In the genomic region with DNA sequence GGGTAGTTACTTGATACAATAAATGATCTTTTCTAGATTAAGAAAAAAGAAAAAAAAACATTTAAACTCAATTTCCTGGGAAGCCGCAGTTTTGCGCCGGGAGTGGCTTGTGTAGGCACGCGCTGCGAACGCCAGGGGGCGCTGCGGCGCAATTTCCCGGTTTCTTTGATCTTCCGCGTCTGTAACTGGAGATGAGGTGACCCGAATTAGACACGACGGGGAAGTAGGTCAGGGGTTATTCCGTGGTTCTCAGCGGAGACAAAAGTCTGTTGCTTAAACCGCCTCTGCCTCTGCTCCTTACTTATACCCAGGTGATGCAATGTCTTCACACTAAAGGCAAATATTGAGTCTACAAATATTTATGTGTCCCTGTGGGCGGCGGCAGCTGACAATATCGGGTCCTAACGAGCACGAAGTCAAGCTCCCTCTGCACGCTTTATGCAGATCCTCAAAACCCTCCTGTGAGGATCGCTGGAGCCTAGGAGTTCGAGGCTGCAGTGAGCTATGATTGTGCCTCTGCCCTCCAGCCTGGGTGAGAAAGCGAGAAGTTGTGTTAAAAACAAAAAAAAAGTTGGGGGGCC, we compare ENCODE assay signal across 1 cellular context.
A peak's percentile ranks its signal among the peaks of the same experiment; 100 is the strongest.
TF ChIP-seq lines count a peak whose summit lies in the region.

No MANE protein-coding gene starts in this region.

TF ChIP-seq in HepG2, 621 proteins besides CTCF, POLR2A, EP300 and RAD21 (continues in another document):
- TF ChIP-seq, protein P1, sequence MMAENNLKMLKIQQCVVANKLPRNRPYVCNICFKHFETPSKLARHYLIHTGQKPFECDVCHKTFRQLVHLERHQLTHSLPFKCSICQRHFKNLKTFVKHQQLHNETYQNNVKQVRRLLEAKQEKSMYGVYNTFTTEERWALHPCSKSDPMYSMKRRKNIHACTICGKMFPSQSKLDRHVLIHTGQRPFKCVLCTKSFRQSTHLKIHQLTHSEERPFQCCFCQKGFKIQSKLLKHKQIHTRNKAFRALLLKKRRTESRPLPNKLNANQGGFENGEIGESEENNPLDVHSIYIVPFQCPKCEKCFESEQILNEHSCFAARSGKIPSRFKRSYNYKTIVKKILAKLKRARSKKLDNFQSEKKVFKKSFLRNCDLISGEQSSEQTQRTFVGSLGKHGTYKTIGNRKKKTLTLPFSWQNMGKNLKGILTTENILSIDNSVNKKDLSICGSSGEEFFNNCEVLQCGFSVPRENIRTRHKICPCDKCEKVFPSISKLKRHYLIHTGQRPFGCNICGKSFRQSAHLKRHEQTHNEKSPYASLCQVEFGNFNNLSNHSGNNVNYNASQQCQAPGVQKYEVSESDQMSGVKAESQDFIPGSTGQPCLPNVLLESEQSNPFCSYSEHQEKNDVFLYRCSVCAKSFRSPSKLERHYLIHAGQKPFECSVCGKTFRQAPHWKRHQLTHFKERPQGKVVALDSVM (CRISPR knock-in tag; IDR thresholded peaks at IDR 0.05), result no peak; the same call in 1 of the 2 replicates
- no peak for TF ChIP-seq SRSF9 (IDR thresholded peaks at IDR 0.05; ENCODE audit: borderline replicate concordance, insufficient read depth, low read depth, low read length, poor library complexity, severe bottlenecking)
- TF ChIP-seq ZNF205 (CRISPR knock-in tag; IDR thresholded peaks at IDR 0.05), result peak; percentile 79
- TF ChIP-seq, protein P2, sequence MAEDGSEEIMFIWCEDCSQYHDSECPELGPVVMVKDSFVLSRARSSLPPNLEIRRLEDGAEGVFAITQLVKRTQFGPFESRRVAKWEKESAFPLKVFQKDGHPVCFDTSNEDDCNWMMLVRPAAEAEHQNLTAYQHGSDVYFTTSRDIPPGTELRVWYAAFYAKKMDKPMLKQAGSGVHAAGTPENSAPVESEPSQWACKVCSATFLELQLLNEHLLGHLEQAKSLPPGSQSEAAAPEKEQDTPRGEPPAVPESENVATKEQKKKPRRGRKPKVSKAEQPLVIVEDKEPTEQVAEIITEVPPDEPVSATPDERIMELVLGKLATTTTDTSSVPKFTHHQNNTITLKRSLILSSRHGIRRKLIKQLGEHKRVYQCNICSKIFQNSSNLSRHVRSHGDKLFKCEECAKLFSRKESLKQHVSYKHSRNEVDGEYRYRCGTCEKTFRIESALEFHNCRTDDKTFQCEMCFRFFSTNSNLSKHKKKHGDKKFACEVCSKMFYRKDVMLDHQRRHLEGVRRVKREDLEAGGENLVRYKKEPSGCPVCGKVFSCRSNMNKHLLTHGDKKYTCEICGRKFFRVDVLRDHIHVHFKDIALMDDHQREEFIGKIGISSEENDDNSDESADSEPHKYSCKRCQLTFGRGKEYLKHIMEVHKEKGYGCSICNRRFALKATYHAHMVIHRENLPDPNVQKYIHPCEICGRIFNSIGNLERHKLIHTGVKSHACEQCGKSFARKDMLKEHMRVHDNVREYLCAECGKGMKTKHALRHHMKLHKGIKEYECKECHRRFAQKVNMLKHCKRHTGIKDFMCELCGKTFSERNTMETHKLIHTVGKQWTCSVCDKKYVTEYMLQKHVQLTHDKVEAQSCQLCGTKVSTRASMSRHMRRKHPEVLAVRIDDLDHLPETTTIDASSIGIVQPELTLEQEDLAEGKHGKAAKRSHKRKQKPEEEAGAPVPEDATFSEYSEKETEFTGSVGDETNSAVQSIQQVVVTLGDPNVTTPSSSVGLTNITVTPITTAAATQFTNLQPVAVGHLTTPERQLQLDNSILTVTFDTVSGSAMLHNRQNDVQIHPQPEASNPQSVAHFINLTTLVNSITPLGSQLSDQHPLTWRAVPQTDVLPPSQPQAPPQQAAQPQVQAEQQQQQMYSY (CRISPR knock-in tag; IDR thresholded peaks at IDR 0.05), result no peak
- TF ChIP-seq ZC3H13 (CRISPR knock-in tag; IDR thresholded peaks at IDR 0.05), result peak; percentile 43; the same call in 1 of the 2 replicates
- peak; percentile 64; the same call in 1 of the 2 replicates for TF ChIP-seq CREB1 (IDR thresholded peaks at IDR 0.05)
- TF ChIP-seq CREB1 (CRISPR knock-in tag; IDR thresholded peaks at IDR 0.05), result peak; percentile 82
- TF ChIP-seq, protein P3, sequence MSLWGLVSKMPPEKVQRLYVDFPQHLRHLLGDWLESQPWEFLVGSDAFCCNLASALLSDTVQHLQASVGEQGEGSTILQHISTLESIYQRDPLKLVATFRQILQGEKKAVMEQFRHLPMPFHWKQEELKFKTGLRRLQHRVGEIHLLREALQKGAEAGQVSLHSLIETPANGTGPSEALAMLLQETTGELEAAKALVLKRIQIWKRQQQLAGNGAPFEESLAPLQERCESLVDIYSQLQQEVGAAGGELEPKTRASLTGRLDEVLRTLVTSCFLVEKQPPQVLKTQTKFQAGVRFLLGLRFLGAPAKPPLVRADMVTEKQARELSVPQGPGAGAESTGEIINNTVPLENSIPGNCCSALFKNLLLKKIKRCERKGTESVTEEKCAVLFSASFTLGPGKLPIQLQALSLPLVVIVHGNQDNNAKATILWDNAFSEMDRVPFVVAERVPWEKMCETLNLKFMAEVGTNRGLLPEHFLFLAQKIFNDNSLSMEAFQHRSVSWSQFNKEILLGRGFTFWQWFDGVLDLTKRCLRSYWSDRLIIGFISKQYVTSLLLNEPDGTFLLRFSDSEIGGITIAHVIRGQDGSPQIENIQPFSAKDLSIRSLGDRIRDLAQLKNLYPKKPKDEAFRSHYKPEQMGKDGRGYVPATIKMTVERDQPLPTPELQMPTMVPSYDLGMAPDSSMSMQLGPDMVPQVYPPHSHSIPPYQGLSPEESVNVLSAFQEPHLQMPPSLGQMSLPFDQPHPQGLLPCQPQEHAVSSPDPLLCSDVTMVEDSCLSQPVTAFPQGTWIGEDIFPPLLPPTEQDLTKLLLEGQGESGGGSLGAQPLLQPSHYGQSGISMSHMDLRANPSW (CRISPR knock-in tag; IDR thresholded peaks at IDR 0.05; ENCODE audit: borderline replicate concordance), result peak; percentile 67; the same call in 1 of the 2 replicates
- TF ChIP-seq MXI1 (IDR thresholded peaks at IDR 0.05; ENCODE audit: borderline replicate concordance, low read depth, low read length), result peak; percentile 66; the same call in 1 of the 3 replicates
- TF ChIP-seq, protein P4, sequence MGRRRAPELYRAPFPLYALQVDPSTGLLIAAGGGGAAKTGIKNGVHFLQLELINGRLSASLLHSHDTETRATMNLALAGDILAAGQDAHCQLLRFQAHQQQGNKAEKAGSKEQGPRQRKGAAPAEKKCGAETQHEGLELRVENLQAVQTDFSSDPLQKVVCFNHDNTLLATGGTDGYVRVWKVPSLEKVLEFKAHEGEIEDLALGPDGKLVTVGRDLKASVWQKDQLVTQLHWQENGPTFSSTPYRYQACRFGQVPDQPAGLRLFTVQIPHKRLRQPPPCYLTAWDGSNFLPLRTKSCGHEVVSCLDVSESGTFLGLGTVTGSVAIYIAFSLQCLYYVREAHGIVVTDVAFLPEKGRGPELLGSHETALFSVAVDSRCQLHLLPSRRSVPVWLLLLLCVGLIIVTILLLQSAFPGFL (CRISPR knock-in tag; IDR thresholded peaks at IDR 0.05), result no peak
- TF ChIP-seq, protein P5, sequence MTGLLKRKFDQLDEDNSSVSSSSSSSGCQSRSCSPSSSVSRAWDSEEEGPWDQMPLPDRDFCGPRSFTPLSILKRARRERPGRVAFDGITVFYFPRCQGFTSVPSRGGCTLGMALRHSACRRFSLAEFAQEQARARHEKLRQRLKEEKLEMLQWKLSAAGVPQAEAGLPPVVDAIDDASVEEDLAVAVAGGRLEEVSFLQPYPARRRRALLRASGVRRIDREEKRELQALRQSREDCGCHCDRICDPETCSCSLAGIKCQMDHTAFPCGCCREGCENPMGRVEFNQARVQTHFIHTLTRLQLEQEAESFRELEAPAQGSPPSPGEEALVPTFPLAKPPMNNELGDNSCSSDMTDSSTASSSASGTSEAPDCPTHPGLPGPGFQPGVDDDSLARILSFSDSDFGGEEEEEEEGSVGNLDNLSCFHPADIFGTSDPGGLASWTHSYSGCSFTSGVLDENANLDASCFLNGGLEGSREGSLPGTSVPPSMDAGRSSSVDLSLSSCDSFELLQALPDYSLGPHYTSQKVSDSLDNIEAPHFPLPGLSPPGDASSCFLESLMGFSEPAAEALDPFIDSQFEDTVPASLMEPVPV (CRISPR knock-in tag; IDR thresholded peaks at IDR 0.05), result peak; percentile 34; the same call in 1 of the 2 replicates
- TF ChIP-seq HNRNPL (IDR thresholded peaks at IDR 0.05; ENCODE audit: low read depth, low read length), result no peak
- no peak for TF ChIP-seq BRD4 (CRISPR knock-in tag; IDR thresholded peaks at IDR 0.05)
- no peak for TF ChIP-seq FIP1L1 (IDR thresholded peaks at IDR 0.05; ENCODE audit: borderline replicate concordance, insufficient read depth, low read depth, low read length)
- TF ChIP-seq ZNF879 (CRISPR knock-in tag; IDR thresholded peaks at IDR 0.05), result no peak
- TF ChIP-seq, protein P6, sequence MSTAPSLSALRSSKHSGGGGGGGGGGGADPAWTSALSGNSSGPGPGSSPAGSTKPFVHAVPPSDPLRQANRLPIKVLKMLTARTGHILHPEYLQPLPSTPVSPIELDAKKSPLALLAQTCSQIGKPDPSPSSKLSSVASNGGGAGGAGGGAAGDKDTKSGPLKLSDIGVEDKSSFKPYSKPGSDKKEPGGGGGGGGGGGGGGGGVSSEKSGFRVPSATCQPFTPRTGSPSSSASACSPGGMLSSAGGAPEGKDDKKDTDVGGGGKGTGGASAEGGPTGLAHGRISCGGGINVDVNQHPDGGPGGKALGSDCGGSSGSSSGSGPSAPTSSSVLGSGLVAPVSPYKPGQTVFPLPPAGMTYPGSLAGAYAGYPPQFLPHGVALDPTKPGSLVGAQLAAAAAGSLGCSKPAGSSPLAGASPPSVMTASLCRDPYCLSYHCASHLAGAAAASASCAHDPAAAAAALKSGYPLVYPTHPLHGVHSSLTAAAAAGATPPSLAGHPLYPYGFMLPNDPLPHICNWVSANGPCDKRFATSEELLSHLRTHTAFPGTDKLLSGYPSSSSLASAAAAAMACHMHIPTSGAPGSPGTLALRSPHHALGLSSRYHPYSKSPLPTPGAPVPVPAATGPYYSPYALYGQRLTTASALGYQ (CRISPR knock-in tag; IDR thresholded peaks at IDR 0.05), result 0 out of 2 replicates have a peak, but pooled peaks have one; percentile 61
- no peak for TF ChIP-seq ZNF446 (CRISPR knock-in tag; IDR thresholded peaks at IDR 0.05)
- TF ChIP-seq ZNF552 (CRISPR knock-in tag; IDR thresholded peaks at IDR 0.05; ENCODE audit: borderline replicate concordance), result peak; percentile 34; the same call in 1 of the 2 replicates
- TF ChIP-seq, protein P7, sequence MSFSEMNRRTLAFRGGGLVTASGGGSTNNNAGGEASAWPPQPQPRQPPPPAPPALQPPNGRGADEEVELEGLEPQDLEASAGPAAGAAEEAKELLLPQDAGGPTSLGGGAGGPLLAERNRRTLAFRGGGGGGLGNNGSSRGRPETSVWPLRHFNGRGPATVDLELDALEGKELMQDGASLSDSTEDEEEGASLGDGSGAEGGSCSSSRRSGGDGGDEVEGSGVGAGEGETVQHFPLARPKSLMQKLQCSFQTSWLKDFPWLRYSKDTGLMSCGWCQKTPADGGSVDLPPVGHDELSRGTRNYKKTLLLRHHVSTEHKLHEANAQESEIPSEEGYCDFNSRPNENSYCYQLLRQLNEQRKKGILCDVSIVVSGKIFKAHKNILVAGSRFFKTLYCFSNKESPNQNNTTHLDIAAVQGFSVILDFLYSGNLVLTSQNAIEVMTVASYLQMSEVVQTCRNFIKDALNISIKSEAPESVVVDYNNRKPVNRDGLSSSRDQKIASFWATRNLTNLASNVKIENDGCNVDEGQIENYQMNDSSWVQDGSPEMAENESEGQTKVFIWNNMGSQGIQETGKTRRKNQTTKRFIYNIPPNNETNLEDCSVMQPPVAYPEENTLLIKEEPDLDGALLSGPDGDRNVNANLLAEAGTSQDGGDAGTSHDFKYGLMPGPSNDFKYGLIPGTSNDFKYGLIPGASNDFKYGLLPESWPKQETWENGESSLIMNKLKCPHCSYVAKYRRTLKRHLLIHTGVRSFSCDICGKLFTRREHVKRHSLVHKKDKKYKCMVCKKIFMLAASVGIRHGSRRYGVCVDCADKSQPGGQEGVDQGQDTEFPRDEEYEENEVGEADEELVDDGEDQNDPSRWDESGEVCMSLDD (CRISPR knock-in tag; IDR thresholded peaks at IDR 0.05; ENCODE audit: borderline replicate concordance), result no peak
- no peak for TF ChIP-seq ZNF644 (CRISPR knock-in tag; IDR thresholded peaks at IDR 0.05; ENCODE audit: low read depth)
- TF ChIP-seq, protein P8, sequence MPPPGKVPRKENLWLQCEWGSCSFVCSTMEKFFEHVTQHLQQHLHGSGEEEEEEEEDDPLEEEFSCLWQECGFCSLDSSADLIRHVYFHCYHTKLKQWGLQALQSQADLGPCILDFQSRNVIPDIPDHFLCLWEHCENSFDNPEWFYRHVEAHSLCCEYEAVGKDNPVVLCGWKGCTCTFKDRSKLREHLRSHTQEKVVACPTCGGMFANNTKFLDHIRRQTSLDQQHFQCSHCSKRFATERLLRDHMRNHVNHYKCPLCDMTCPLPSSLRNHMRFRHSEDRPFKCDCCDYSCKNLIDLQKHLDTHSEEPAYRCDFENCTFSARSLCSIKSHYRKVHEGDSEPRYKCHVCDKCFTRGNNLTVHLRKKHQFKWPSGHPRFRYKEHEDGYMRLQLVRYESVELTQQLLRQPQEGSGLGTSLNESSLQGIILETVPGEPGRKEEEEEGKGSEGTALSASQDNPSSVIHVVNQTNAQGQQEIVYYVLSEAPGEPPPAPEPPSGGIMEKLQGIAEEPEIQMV (CRISPR knock-in tag; IDR thresholded peaks at IDR 0.05; ENCODE audit: low read depth), result no peak
- TF ChIP-seq ZNF7 (CRISPR knock-in tag; IDR thresholded peaks at IDR 0.05), result no peak; the same call in 1 of the 2 replicates
- 0 out of 2 replicates have a peak, but pooled peaks have one; percentile 39 for TF ChIP-seq ZNF430 (CRISPR knock-in tag; IDR thresholded peaks at IDR 0.05)
- TF ChIP-seq RCOR2 (CRISPR knock-in tag; IDR thresholded peaks at IDR 0.05), result peak; percentile 65; the same call in 1 of the 2 replicates
- TF ChIP-seq, protein P9, sequence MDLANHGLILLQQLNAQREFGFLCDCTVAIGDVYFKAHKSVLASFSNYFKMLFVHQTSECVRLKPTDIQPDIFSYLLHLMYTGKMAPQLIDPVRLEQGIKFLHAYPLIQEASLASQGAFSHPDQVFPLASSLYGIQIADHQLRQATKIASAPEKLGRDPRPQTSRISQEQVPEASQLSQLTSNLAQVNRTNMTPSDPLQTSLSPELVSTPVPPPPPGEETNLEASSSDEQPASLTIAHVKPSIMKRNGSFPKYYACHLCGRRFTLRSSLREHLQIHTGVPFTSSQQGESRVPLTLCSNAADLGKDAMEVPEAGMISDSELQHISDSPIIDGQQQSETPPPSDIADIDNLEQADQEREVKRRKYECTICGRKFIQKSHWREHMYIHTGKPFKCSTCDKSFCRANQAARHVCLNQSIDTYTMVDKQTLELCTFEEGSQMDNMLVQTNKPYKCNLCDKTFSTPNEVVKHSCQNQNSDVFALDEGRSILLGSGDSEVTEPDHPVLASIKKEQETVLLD (CRISPR knock-in tag; IDR thresholded peaks at IDR 0.05; ENCODE audit: low read depth), result no peak
- no peak for TF ChIP-seq SRSF1 (optimal IDR thresholded peaks at IDR 0.05; ENCODE audit: low read depth, low read length)
- no peak for TF ChIP-seq REL (CRISPR knock-in tag; conservative IDR thresholded peaks at IDR 0.05)
- TF ChIP-seq KDM6A (CRISPR knock-in tag; IDR thresholded peaks at IDR 0.05; ENCODE audit: low read depth), result peak; percentile 74
- TF ChIP-seq, protein P10, sequence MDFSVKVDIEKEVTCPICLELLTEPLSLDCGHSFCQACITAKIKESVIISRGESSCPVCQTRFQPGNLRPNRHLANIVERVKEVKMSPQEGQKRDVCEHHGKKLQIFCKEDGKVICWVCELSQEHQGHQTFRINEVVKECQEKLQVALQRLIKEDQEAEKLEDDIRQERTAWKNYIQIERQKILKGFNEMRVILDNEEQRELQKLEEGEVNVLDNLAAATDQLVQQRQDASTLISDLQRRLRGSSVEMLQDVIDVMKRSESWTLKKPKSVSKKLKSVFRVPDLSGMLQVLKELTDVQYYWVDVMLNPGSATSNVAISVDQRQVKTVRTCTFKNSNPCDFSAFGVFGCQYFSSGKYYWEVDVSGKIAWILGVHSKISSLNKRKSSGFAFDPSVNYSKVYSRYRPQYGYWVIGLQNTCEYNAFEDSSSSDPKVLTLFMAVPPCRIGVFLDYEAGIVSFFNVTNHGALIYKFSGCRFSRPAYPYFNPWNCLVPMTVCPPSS (IDR thresholded peaks at IDR 0.05), result no peak
- no peak for TF ChIP-seq ZNF749 (CRISPR knock-in tag; IDR thresholded peaks at IDR 0.05; ENCODE audit: borderline replicate concordance)
